ENCODE assay signal across 8 cellular contexts in genomic region chr12:124109760-124110159, GRCh38.
DNase-seq lines count a peak whose midpoint lies in the region; ATAC-seq and TF ChIP-seq lines count a peak whose summit lies in the region.

No MANE protein-coding gene starts in this region.

- H3K4me3 ChIP-seq in cardiac fibroblast (replicated peaks in 1 of 2; ENCODE audit: low read depth in 2 of 2, low read length in 2 of 2): no peak overlapping the region

- TF ChIP-seq CTCF in GM10266 (IDR thresholded peaks at IDR 0.05; ENCODE audit: control insufficient read depth, insufficient read depth, low read depth, missing control alignments) (no peak), cardiac fibroblast (IDR thresholded peaks at IDR 0.05; ENCODE audit: low read depth, low read length) (no peak)

- in situ Hi-C loops in ACHN (cut with HindIII; ENCODE audit: low pct_ligation_motif_present, low pct_unique_long_range_greater_than_20kb, low sequenced_read_pairs): no loop called here

- no peak for ATAC-seq in HG03439 (IDR thresholded peaks at IDR 0.05; ENCODE audit: unreplicated experiment)
- no peak for ATAC-seq in GM18873 (IDR thresholded peaks at IDR 0.05; ENCODE audit: low FRiP score, unreplicated experiment)

- DNase-seq in ACHN (peak; percentile 29), GM10266 (ENCODE audit: extremely low spot score) (peak; percentile 69), NCI-H82 treated with DMSO at 0.1 percent for 48 hours (lab: John Stamatoyannopoulos, UW; ENCODE audit: unreplicated experiment) (peak; percentile 22), cardiac fibroblast (ENCODE audit: low read depth in 2 of 2) (peak; percentile 31 to 38), NCI-H774 (lab: John Stamatoyannopoulos, UW) (no peak), kidney tubule cell (ENCODE audit: low spot score) (no peak)

Comparison
In these comparisons a context has a peak if more than half of its experiments do, and no peak if none do; other contexts are left out.
1. DNase-seq: peak in ACHN (single experiment), GM10266 (single experiment), NCI-H82 treated with DMSO at 0.1 percent for 48 hours (single experiment) and cardiac fibroblast (2 of 2); none in NCI-H774 (single experiment) and kidney tubule cell (single experiment).